ENCODE assay signal across 15 cellular contexts in the genomic region with DNA sequence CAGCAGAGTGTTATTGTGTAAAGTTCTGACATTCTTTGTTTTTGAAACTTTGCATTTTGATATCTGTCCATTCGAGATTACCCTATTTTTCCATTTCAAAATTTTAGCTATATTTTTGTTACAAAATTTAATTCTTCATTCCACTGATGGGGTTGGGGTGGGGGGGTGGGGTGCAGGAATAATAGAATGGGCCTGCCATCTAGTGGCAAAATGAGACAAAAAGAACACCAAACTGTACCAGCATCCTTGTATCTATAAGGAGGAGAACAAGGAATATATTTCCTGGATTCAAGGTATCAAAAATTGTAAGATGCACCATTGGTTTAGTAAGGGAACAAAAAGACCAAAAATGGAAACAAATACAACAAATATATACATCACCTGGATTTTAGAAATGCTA. TPM values are rescaled to one million over a fixed set of nuclear protein-coding genes. Genes with fewer than 3 reads are reported as not detected.
A peak's percentile ranks its signal among the peaks of the same experiment; 100 is the strongest.
DNase-seq lines count a peak whose midpoint lies in the region; ATAC-seq and TF ChIP-seq lines count a peak whose summit lies in the region.
"Had no signal": no experiment of that assay in that cellular context is flagged by ENCODE, and none has a peak within 500 bp of the region (broad histone marks: within the 10 kb centered on the region; RNA-seq: fewer than 3 reads in every experiment).

No MANE protein-coding gene starts in this region.

- H2AFZ ChIP-seq in Loucy (ENCODE audit: low read length) = no peak overlapping the region

- H3K4me1 Mint-ChIP-seq in activated CD8-positive, alpha-beta T cell treated with anti-CD3 and anti-CD28 coated beads for 36 hours (ENCODE audit: low read depth) = no peaks in the 10 kb centered on the region
- no peaks in the 10 kb centered on the region for H3K4me1 Mint-ChIP-seq in activated CD8-positive, alpha-beta T cell treated with anti-CD3 and anti-CD28 coated beads, Interleukin-2, amount 10 ng/mL, durations not matched to agents 7 days and 5 days (ENCODE audit: low read depth)
- peaks cover 11% of the 10 kb centered on the region for H3K4me1 Mint-ChIP-seq in type B pancreatic cell (ENCODE audit: unreplicated experiment)

- no peaks in the 10 kb centered on the region for H3K9me3 Mint-ChIP-seq in activated CD8-positive, alpha-beta T cell treated with anti-CD3 and anti-CD28 coated beads for 36 hours
- no peaks in the 10 kb centered on the region for H3K9me3 Mint-ChIP-seq in activated CD8-positive, alpha-beta T cell treated with anti-CD3 and anti-CD28 coated beads, Interleukin-2, amount 10 ng/mL, durations not matched to agents 7 days and 5 days (ENCODE audit: insufficient read depth)
- H3K9me3 Mint-ChIP-seq in type B pancreatic cell = no peaks in the 10 kb centered on the region
- H3K9me3 Mint-ChIP-seq: activated CD4-positive, alpha-beta memory T cell treated with anti-CD3 and anti-CD28 coated beads for 36 hours; mesothelial cell of epicardium had no signal

- ATAC-seq in activated CD8-positive, alpha-beta T cell treated with anti-CD3 and anti-CD28 coated beads for 36 hours = no peak
- no peak for ATAC-seq in activated CD8-positive, alpha-beta T cell treated with anti-CD3 and anti-CD28 coated beads, Interleukin-2, amount 10 ng/mL, durations not matched to agents 7 days and 5 days
- ATAC-seq in HG03175 (IDR thresholded peaks at IDR 0.05; ENCODE audit: unreplicated experiment) = no peak

- no peaks in the 10 kb centered on the region for H3K36me3 Mint-ChIP-seq in activated CD8-positive, alpha-beta T cell treated with anti-CD3 and anti-CD28 coated beads for 36 hours (ENCODE audit: low read depth)
- no peaks in the 10 kb centered on the region for H3K36me3 Mint-ChIP-seq in activated CD8-positive, alpha-beta T cell treated with anti-CD3 and anti-CD28 coated beads, Interleukin-2, amount 10 ng/mL, durations not matched to agents 7 days and 5 days (ENCODE audit: low read depth)
- H3K36me3 Mint-ChIP-seq in type B pancreatic cell = no peaks in the 10 kb centered on the region
- H3K36me3 Mint-ChIP-seq: activated CD4-positive, alpha-beta memory T cell treated with anti-CD3 and anti-CD28 coated beads for 36 hours; mesothelial cell of epicardium had no signal

- H3K9me3 ChIP-seq in Loucy (ENCODE audit: insufficient read depth, low read depth, low read length) = no peaks in the 10 kb centered on the region

- no peak overlapping the region for H3K4me3 ChIP-seq in Loucy (ENCODE audit: low read length, poor library complexity, severe bottlenecking)

- H3K9me2 ChIP-seq in Loucy (replicated peaks; ENCODE audit: low read depth, low read length) = no peaks in the 10 kb centered on the region

- H3K9ac ChIP-seq in Loucy (ENCODE audit: low read depth, low read length, poor library complexity, severe bottlenecking) = no peak overlapping the region

- no peaks in the 10 kb centered on the region for H3K79me2 ChIP-seq in Loucy (ENCODE audit: insufficient read depth, low read length)

- intact Hi-C loops in activated CD8-positive, alpha-beta T cell treated with anti-CD3 and anti-CD28 coated beads for 36 hours (cut with micrococcal nuclease) = no loop called here

- no peak overlapping the region for H3K27ac Mint-ChIP-seq in activated CD8-positive, alpha-beta T cell treated with anti-CD3 and anti-CD28 coated beads for 36 hours
- no peak overlapping the region for H3K27ac Mint-ChIP-seq in activated CD8-positive, alpha-beta T cell treated with anti-CD3 and anti-CD28 coated beads, Interleukin-2, amount 10 ng/mL, durations not matched to agents 7 days and 5 days
- no peak overlapping the region for H3K27ac Mint-ChIP-seq in type B pancreatic cell
- H3K27ac Mint-ChIP-seq: activated CD4-positive, alpha-beta memory T cell treated with anti-CD3 and anti-CD28 coated beads for 36 hours; mesothelial cell of epicardium had no signal

- POLR2A ChIA-PET in activated CD8-positive, alpha-beta T cell treated with anti-CD3 and anti-CD28 coated beads for 36 hours (lab: Charles Lee) = no interaction called here
- POLR2A ChIA-PET in activated CD8-positive, alpha-beta T cell treated with anti-CD3 and anti-CD28 coated beads, Interleukin-2, amount 10 ng/mL, durations not matched to agents 7 days and 5 days (lab: Charles Lee) = no interaction called here

- no peaks in the 10 kb centered on the region for H3F3A ChIP-seq in Loucy (ENCODE audit: low read depth)

- CTCF ChIA-PET in activated CD8-positive, alpha-beta T cell treated with anti-CD3 and anti-CD28 coated beads for 36 hours (lab: Charles Lee) = interaction anchor here (0.7 to 3.0 kb wide), 6 partner anchors 8 to 328 kb away, joined by 3 to 14 read pairs (median 4); no protein-coding TSS in a partner anchor
- CTCF ChIA-PET in activated CD8-positive, alpha-beta T cell treated with anti-CD3 and anti-CD28 coated beads, Interleukin-2, amount 10 ng/mL, durations not matched to agents 7 days and 5 days (lab: Charles Lee) = interaction anchor here (2.2 kb wide), 1 partner anchor 159 kb away, joined by 7 read pairs; no protein-coding TSS in a partner anchor

- H3K27me3 Mint-ChIP-seq in activated CD8-positive, alpha-beta T cell treated with anti-CD3 and anti-CD28 coated beads for 36 hours = peaks cover 4% of the 10 kb centered on the region
- H3K27me3 Mint-ChIP-seq in activated CD8-positive, alpha-beta T cell treated with anti-CD3 and anti-CD28 coated beads, Interleukin-2, amount 10 ng/mL, durations not matched to agents 7 days and 5 days (ENCODE audit: low read depth) = peaks cover 2% of the 10 kb centered on the region
- no peaks in the 10 kb centered on the region for H3K27me3 Mint-ChIP-seq in type B pancreatic cell

- TF ChIP-seq CTCF in activated CD8-positive, alpha-beta T cell treated with anti-CD3 and anti-CD28 coated beads for 36 hours (IDR thresholded peaks at IDR 0.05) = peak; percentile 12
- TF ChIP-seq CTCF in Loucy (conservative IDR thresholded peaks at IDR 0.05; ENCODE audit: low read length) (peak; percentile 34), type B pancreatic cell (conservative IDR thresholded peaks at IDR 0.05) (peak; percentile 54)

- no peak for DNase-seq in activated CD8-positive, alpha-beta T cell treated with anti-CD3 and anti-CD28 coated beads for 36 hours
- DNase-seq in activated CD8-positive, alpha-beta T cell treated with anti-CD3 and anti-CD28 coated beads, Interleukin-2, amount 10 ng/mL, durations not matched to agents 7 days and 5 days = no peak
- DNase-seq in cerebellum (ENCODE audit: low spot score) (peak; percentile 9), type B pancreatic cell (ENCODE audit: extremely low spot score, unreplicated experiment) (no peak), ureter (ENCODE audit: low spot score) (no peak)
- no peak for DNase-seq in activated CD8-positive, alpha-beta memory T cell treated with anti-CD3 and anti-CD28 coated beads, Interleukin-2, amount 50 U/mL, for 4 hours
- DNase-seq: activated CD4-positive, alpha-beta memory T cell treated with anti-CD3 and anti-CD28 coated beads for 36 hours; NCI-H2227 treated with DMSO at 0.1 percent for 48 hours; occipital lobe; substantia nigra; T1000 had no signal

- H3K4me1 ChIP-seq in Loucy (ENCODE audit: insufficient read depth, low read length, poor library complexity, severe bottlenecking) = no peaks in the 10 kb centered on the region

- H3K36me3 ChIP-seq in Loucy (ENCODE audit: insufficient read depth, low read length) = no peaks in the 10 kb centered on the region

- no peaks in the 10 kb centered on the region for H4K20me1 ChIP-seq in Loucy (ENCODE audit: insufficient read depth, low read length, poor library complexity, severe bottlenecking)

- H3K27me3 ChIP-seq in Loucy (ENCODE audit: insufficient read depth, low read length, poor library complexity, severe bottlenecking) = no peaks in the 10 kb centered on the region

- H3K4me2 ChIP-seq in Loucy (ENCODE audit: low read depth, low read length, poor library complexity, severe bottlenecking) = no peak overlapping the region

- no peak overlapping the region for H3K4me3 Mint-ChIP-seq in activated CD8-positive, alpha-beta T cell treated with anti-CD3 and anti-CD28 coated beads for 36 hours
- H3K4me3 Mint-ChIP-seq in activated CD8-positive, alpha-beta T cell treated with anti-CD3 and anti-CD28 coated beads, Interleukin-2, amount 10 ng/mL, durations not matched to agents 7 days and 5 days = no peak overlapping the region
- no peak overlapping the region for H3K4me3 Mint-ChIP-seq in type B pancreatic cell
- H3K4me3 Mint-ChIP-seq: activated CD4-positive, alpha-beta memory T cell treated with anti-CD3 and anti-CD28 coated beads for 36 hours; mesothelial cell of epicardium had no signal

RNA-seq across cellular contexts. Expression of gene TTR, which starts 27.9 kb away (rescaled TPM):
- not detected for total RNA-seq in activated CD8-positive, alpha-beta T cell treated with anti-CD3 and anti-CD28 coated beads for 36 hours
- not detected for total RNA-seq in activated CD8-positive, alpha-beta T cell treated with anti-CD3 and anti-CD28 coated beads, Interleukin-2, amount 10 ng/mL, durations not matched to agents 7 days and 5 days
- total RNA-seq in cerebellum (6.1 TPM), type B pancreatic cell (ENCODE audit: low replicate concordance) (2,711 and 3,458 TPM in 2 replicates), ureter (0.55 TPM)
- total RNA-seq: activated CD4-positive, alpha-beta memory T cell treated with anti-CD3 and anti-CD28 coated beads for 36 hours; astrocyte; mesothelial cell of epicardium had no signal

Comparison
In these comparisons a context has a peak if more than half of its experiments do, and no peak if none do; other contexts are left out.
1. RNA of gene TTR, which starts 27.9 kb away (total RNA-seq): 2,711 to 3,458 TPM in type B pancreatic cell; 6.1 TPM in cerebellum (single experiment), 0.55 TPM in ureter (single experiment), not detected in activated CD8-positive, alpha-beta T cell treated with anti-CD3 and anti-CD28 coated beads for 36 hours and not detected in activated CD8-positive, alpha-beta T cell treated with anti-CD3 and anti-CD28 coated beads, Interleukin-2, amount 10 ng/mL, durations not matched to agents 7 days and 5 days; every median in the first group is over 100 times any median in the second.
2. Peak in every context shown above with its lines, with median percentiles within 50 percentile points of each other: CTCF ChIP-seq.